Comparison of ENCODE assay signal across 8 cellular contexts in the genomic region with DNA sequence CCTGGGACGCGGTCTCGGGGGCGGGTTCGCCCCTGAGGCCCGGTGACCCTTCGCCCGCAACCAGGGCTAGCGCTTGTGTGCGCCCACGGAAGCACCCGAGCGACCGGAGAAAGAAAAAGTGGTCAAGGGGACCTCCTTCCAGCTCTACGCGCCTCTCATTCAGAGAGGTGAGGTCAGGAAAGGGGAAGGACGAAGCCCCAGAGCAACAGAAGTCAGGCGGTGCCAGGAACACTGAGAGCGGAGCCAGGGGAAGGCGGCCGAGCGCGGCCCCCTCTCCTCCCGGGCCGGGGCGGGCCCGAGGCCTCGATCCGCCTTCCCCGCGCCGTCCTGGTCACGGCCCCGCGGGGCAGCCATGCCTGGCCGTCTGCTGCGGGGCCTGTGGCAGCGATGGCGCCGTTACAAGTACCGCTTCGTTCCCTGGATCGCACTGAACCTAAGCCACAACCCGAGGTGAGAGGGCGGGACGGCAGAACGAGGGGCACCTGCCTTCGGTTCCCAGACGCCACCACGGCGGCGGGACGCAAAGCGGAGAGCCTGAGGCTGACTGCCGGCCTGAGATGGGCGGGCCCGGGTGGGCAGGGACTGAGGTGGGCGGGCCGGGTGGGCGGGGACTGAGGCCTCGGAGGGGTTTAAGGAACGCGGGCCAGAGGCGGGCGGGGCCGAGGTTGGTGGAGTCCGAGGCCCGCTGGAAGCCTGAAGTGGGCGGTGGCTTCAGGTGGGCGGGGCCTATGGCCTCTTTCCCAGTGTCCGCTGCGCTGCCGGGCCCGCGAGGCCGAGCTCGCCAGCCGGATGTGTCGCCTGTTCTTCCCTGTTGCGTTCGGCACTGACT. TPM values are rescaled to one million over a fixed set of nuclear protein-coding genes. Genes with fewer than 3 reads are reported as not detected.
A peak's percentile ranks its signal among the peaks of the same experiment; 100 is the strongest.
DNase-seq lines count a peak whose midpoint lies in the region; ATAC-seq, FAIRE-seq and TF ChIP-seq lines count a peak whose summit lies in the region.

Gene SETD9 (plus strand): TSS at position 303 of the 829 bp plus-strand sequence. CDS start 50 bp downstream, at position 353.

- no peaks in the 10 kb centered on the region for H3K9me2 ChIP-seq in SU-DHL-6 (replicated peaks; ENCODE audit: insufficient read depth, low read length)

- peaks cover 23% of the 10 kb centered on the region for H3K4me1 Mint-ChIP-seq in activated naive CD8-positive, alpha-beta T cell treated with anti-CD3 and anti-CD28 coated beads, Interleukin-2, amount 50 U/mL, for 24 hours

- H3K36me3 ChIP-seq in SU-DHL-6 (ENCODE audit: low read length) (no peaks in the 10 kb centered on the region), pancreas (no peaks in the 10 kb centered on the region), thyroid gland (no peaks in the 10 kb centered on the region)

- peak within 1 kb of the TSS; percentile 68 for H3K27ac ChIP-seq in SU-DHL-6 (ENCODE audit: low read depth, low read length)
- H3K27ac ChIP-seq in pancreas = peak within 1 kb of the TSS; percentile 86 to 99 (median 98)
- peak within 1 kb of the TSS; percentile 89 to 96 (median 94) for H3K27ac ChIP-seq in thyroid gland

- H2AFZ ChIP-seq in SU-DHL-6 (ENCODE audit: low read depth, low read length, severe bottlenecking) = peak within 1 kb of the TSS; percentile 91

- H3K27me3 ChIP-seq in SU-DHL-6 (ENCODE audit: low read length) = no peaks in the 10 kb centered on the region
- H3K27me3 ChIP-seq in pancreas = no peaks in the 10 kb centered on the region
- no peaks in the 10 kb centered on the region for H3K27me3 ChIP-seq in thyroid gland

- 0% methylated on average over 79 to 81 of the region's 81 CpGs for WGBS in pancreas, 2 donors
- 0 to 1% methylated on average over 21 to 35 of the region's 81 CpGs for whole genome bisulfite sequencing in thyroid gland, 2 donors

- peaks cover 8% of the 10 kb centered on the region; the same call in 1 of the 2 replicates for H3F3A ChIP-seq in SU-DHL-6 (ENCODE audit: insufficient read depth)

- DNase-seq in GM12865 (ENCODE audit: low read depth) (peak; percentile 99), NCI-H128 (lab: John Stamatoyannopoulos, UW; ENCODE audit: unreplicated experiment) (peak; percentile 82), Right ventricle myocardium superior (peak; percentile 100), pancreas (peak; percentile 98 to 100 (median 99)), thyroid gland (peak; percentile 99 to 100)
- peak; percentile 97 for DNase-seq in activated naive CD8-positive, alpha-beta T cell treated with anti-CD3 and anti-CD28 coated beads, Interleukin-2, amount 50 U/mL, for 24 hours

- peak within 1 kb of the TSS; percentile 96 for H3K27ac Mint-ChIP-seq in activated naive CD8-positive, alpha-beta T cell treated with anti-CD3 and anti-CD28 coated beads, Interleukin-2, amount 50 U/mL, for 24 hours

- H3K79me2 ChIP-seq in SU-DHL-6 (ENCODE audit: insufficient read depth, low read length) = no peaks in the 10 kb centered on the region

- TF ChIP-seq CTCF in GM12865 (IDR thresholded peaks at IDR 0.05; ENCODE audit: insufficient read depth, low read depth, low read length, missing control alignments) = no peak
- no peak for TF ChIP-seq CTCF in SU-DHL-6 (IDR thresholded peaks at IDR 0.05; ENCODE audit: insufficient read depth, low read length, poor library complexity, severe bottlenecking)
- TF ChIP-seq CTCF in pancreas (IDR thresholded peaks at IDR 0.05) = no peak
- TF ChIP-seq CTCF in thyroid gland (IDR thresholded peaks at IDR 0.05) = no peak

- H3K4me2 ChIP-seq in SU-DHL-6 (ENCODE audit: low read depth, low read length, poor library complexity, severe bottlenecking) = peak within 1 kb of the TSS; percentile 82

- intact Hi-C loops in Right ventricle myocardium superior (cut with DNase I) (loop anchor here (10.0 kb wide), 1 partner anchor 225 kb away; no protein-coding TSS in a partner anchor), pancreas (cut with DNase I) (loop anchor here in 2 of 3 donors (10.0 kb wide), 1 partner anchor 315 kb away; no protein-coding TSS in a partner anchor), thyroid gland (cut with DNase I) (loop anchor here (10.0 kb wide), 2 partner anchors 265 to 315 kb away; partner anchors contain the start of gene GPBP1)

- peaks cover 11% of the 10 kb centered on the region for H3K27me3 Mint-ChIP-seq in activated naive CD8-positive, alpha-beta T cell treated with anti-CD3 and anti-CD28 coated beads, Interleukin-2, amount 50 U/mL, for 24 hours

- no peak for FAIRE-seq in pancreas (lab: Jason Lieb, UNC)

- no peaks in the 10 kb centered on the region for H3K9me3 ChIP-seq in SU-DHL-6 (ENCODE audit: insufficient read depth, low read length)
- H3K9me3 ChIP-seq in pancreas = no peaks in the 10 kb centered on the region
- no peaks in the 10 kb centered on the region for H3K9me3 ChIP-seq in thyroid gland

- H4K20me1 ChIP-seq in SU-DHL-6 (ENCODE audit: low read depth, low read length) = no peaks in the 10 kb centered on the region

- H3K36me3 Mint-ChIP-seq in activated naive CD8-positive, alpha-beta T cell treated with anti-CD3 and anti-CD28 coated beads, Interleukin-2, amount 50 U/mL, for 24 hours (ENCODE audit: low read depth) = peaks cover 1% of the 10 kb centered on the region

- H3K9me3 Mint-ChIP-seq in activated naive CD8-positive, alpha-beta T cell treated with anti-CD3 and anti-CD28 coated beads, Interleukin-2, amount 50 U/mL, for 24 hours = peaks cover 4% of the 10 kb centered on the region

- peak in 1 of 2 donors; percentile 84 for TF ChIP-seq POLR2A in thyroid gland (IDR thresholded peaks at IDR 0.05)

- H3K9ac ChIP-seq in SU-DHL-6 (ENCODE audit: low read length) = peak within 1 kb of the TSS; percentile 81

- peak; percentile 89 for ATAC-seq in HG02759 (IDR thresholded peaks at IDR 0.05; ENCODE audit: unreplicated experiment)
- ATAC-seq in activated naive CD8-positive, alpha-beta T cell treated with anti-CD3 and anti-CD28 coated beads, Interleukin-2, amount 50 U/mL, for 24 hours = peak; percentile 89
- ATAC-seq in Right ventricle myocardium superior (ENCODE audit: poor library complexity) = peak; percentile 96
- peak; percentile 90 to 95 (median 91) for ATAC-seq in pancreas

- H3K4me3 Mint-ChIP-seq in activated naive CD8-positive, alpha-beta T cell treated with anti-CD3 and anti-CD28 coated beads, Interleukin-2, amount 50 U/mL, for 24 hours = peak within 1 kb of the TSS; percentile 86

- H3K4me1 ChIP-seq in pancreas (peaks cover 0 to 8% (median 0%) of the 10 kb centered on the region in 3 donors), thyroid gland (peaks cover 0 to 4% of the 10 kb centered on the region in 2 donors)

- H3K4me3 ChIP-seq in GM12865 (ENCODE audit: low read depth, low read length) (peak within 1 kb of the TSS; percentile 59), SU-DHL-6 (ENCODE audit: insufficient read depth, low read length, poor library complexity, severe bottlenecking) (peak within 1 kb of the TSS; percentile 62), pancreas (peak within 1 kb of the TSS; percentile 45 to 61 (median 54)), thyroid gland (replicated peaks in 1 of 3) (peak within 1 kb of the TSS; percentile 54 to 63 (median 58))

RNA-seq across cellular contexts. Expression of gene SETD9, which starts in this region (rescaled TPM):
- total RNA-seq in Right ventricle myocardium superior = 17.4 TPM
- total RNA-seq in pancreas = 1 to 10 TPM; 4.6 to 9.7 (median 6.2) TPM
- polyA plus RNA-seq in pancreas = 1 to 10 TPM; 6.7 to 7.1 TPM
- total RNA-seq in thyroid gland = 10 to 100 TPM; 11.2 to 20.3 (median 14.3) TPM

Comparison
In these comparisons a context has a peak if more than half of its experiments do, and no peak if none do; other contexts are left out.
1. Peak in every context shown above with its lines: DNase-seq, ATAC-seq, H3K4me3 ChIP-seq and H3K27ac ChIP-seq.